8 cellular contexts compared by ENCODE assay signal in genomic region chr10:49761789-49762565, GRCh38. TPM values are rescaled to one million over a fixed set of nuclear protein-coding genes. Genes with fewer than 3 reads are reported as not detected.
A peak's percentile ranks its signal among the peaks of the same experiment; 100 is the strongest.
DNase-seq lines count a peak whose midpoint lies in the region; ATAC-seq and TF ChIP-seq lines count a peak whose summit lies in the region.

OGDHL (minus strand) TSS chr10:49762323; CDS start chr10:49758592, 3,731 bp downstream.

- H3K27ac Mint-ChIP-seq in Calu3 (ENCODE audit: unreplicated experiment) = no peak within 1 kb of the TSS

- no peak for TF ChIP-seq CTCF in Calu3 (IDR thresholded peaks at IDR 0.05; ENCODE audit: unreplicated experiment)
- no peak for TF ChIP-seq CTCF in breast epithelium (IDR thresholded peaks at IDR 0.05)
- no peak for TF ChIP-seq CTCF in smooth muscle cell (IDR thresholded peaks at IDR 0.05; ENCODE audit: borderline replicate concordance, insufficient read depth, poor library complexity, severe bottlenecking)

- no peak for TF ChIP-seq POLR2A in breast epithelium (IDR thresholded peaks at IDR 0.05)

- peak within 1 kb of the TSS; percentile 94 for H3K4me2 ChIP-seq in smooth muscle cell

- peak within 1 kb of the TSS; percentile 72 for H3K4me3 Mint-ChIP-seq in Calu3 (ENCODE audit: low read depth, unreplicated experiment)

- H3K36me3 ChIP-seq in breast epithelium (no peaks in the 10 kb centered on the region), smooth muscle cell (ENCODE audit: low read depth) (no peaks in the 10 kb centered on the region)

- DNase-seq in Calu3 (peak; percentile 73), HuH-7.5 (ENCODE audit: low spot score) (peak; percentile 48), SK-N-DZ (ENCODE audit: low spot score) (peak; percentile 81), breast epithelium (ENCODE audit: low spot score in 2 of 2) (no peak), iPS-NIHi11 (ENCODE audit: low spot score) (peak; percentile 92), smooth muscle cell (lab: John Stamatoyannopoulos, UW; ENCODE audit: unreplicated experiment) (peak; percentile 27), GOT3 (lab: John Stamatoyannopoulos, UW) (no peak)

- H3K9me3 ChIP-seq in breast epithelium = peaks cover 0 to 6% of the 10 kb centered on the region in 2 donors
- no peaks in the 10 kb centered on the region for H3K9me3 ChIP-seq in smooth muscle cell (replicated peaks; ENCODE audit: low read depth)

- H3K27me3 ChIP-seq in breast epithelium (peaks cover 0 to 31% of the 10 kb centered on the region in 2 donors), smooth muscle cell (ENCODE audit: low read depth) (no peaks in the 10 kb centered on the region)

- ATAC-seq in GM19397 (IDR thresholded peaks at IDR 0.05; ENCODE audit: unreplicated experiment) = peak; percentile 77

- H3K27me3 Mint-ChIP-seq in Calu3 (ENCODE audit: unreplicated experiment) = peaks cover 68% of the 10 kb centered on the region

- H3K4me1 ChIP-seq in breast epithelium (peaks cover 0 to 3% of the 10 kb centered on the region in 2 donors), smooth muscle cell (ENCODE audit: low read depth) (no peaks in the 10 kb centered on the region)

- CTCF ChIA-PET in Calu3 (lab: Charles Lee) = no interaction called here

- H4K20me1 ChIP-seq in smooth muscle cell (ENCODE audit: low read depth) = no peaks in the 10 kb centered on the region

- peaks cover 7% of the 10 kb centered on the region for H3K36me3 Mint-ChIP-seq in Calu3 (ENCODE audit: insufficient read depth, unreplicated experiment)

- peaks cover 1% of the 10 kb centered on the region for H3K9me3 Mint-ChIP-seq in Calu3 (ENCODE audit: low read depth, unreplicated experiment)

- no peaks in the 10 kb centered on the region for H3F3A ChIP-seq in smooth muscle cell (ENCODE audit: low read depth)

- H3K4me1 Mint-ChIP-seq in Calu3 (ENCODE audit: low read depth, unreplicated experiment) = no peaks in the 10 kb centered on the region

- BruUV-seq in Calu3 (replicated peaks; lab: Mats Ljungman, UMichigan) = no TSS peak

- WGBS in smooth muscle cell (ENCODE audit: low lambda C conversion rate) = 2% methylated on average over 71 of the region's 81 CpGs

- H2AFZ ChIP-seq in smooth muscle cell (ENCODE audit: low read depth) = peak within 1 kb of the TSS; percentile 90

- H3K27ac ChIP-seq in breast epithelium (no peak within 1 kb of the TSS), smooth muscle cell (ENCODE audit: low read depth) (no peak within 1 kb of the TSS)

- intact Hi-C loops in Calu3 (cut with micrococcal nuclease; ENCODE audit: unreplicated experiment) = loop anchor here (10.0 kb wide), 1 partner anchor 167 kb away; no protein-coding TSS in a partner anchor
- intact Hi-C loops in breast epithelium (cut with DNase I; ENCODE audit: low total_unique reads) = no loop called here

- no peak within 1 kb of the TSS for H3K9ac ChIP-seq in smooth muscle cell (ENCODE audit: low read depth)

- no peaks in the 10 kb centered on the region for H3K79me2 ChIP-seq in smooth muscle cell (ENCODE audit: low read depth)

- peak within 1 kb of the TSS; percentile 36 to 68 (median 55) for H3K4me3 ChIP-seq in breast epithelium
- peak within 1 kb of the TSS; percentile 72 for H3K4me3 ChIP-seq in smooth muscle cell

RNA-seq across cellular contexts. Expression of gene OGDHL, which starts in this region (rescaled TPM):
- total RNA-seq in Calu3 (2022) = 0.24 and 1.0 TPM in 2 replicates
- polyA plus RNA-seq in SK-N-DZ (2014; cell fraction: cytosol; rRNA removed) = 31.0 and 32.8 TPM in 2 replicates
- polyA plus RNA-seq in SK-N-DZ (2014; cell fraction: nucleus; rRNA removed) = 207 and 221 TPM in 2 replicates
- total RNA-seq in breast epithelium = not detected
- 0.27 and 1.7 TPM in 2 replicates for total RNA-seq in smooth muscle cell
- polyA plus RNA-seq in smooth muscle cell = 1.1 and 1.3 TPM in 2 replicates

Comparison
In these comparisons a context has a peak if more than half of its experiments do, and no peak if none do; other contexts are left out.
1. DNase-seq: peak in Calu3 (single experiment), HuH-7.5 (single experiment), SK-N-DZ (single experiment), iPS-NIHi11 (single experiment) and smooth muscle cell (single experiment); none in breast epithelium (0 of 2) and GOT3 (single experiment).